ENCODE assay signal across 1 cellular context in the genomic region with DNA sequence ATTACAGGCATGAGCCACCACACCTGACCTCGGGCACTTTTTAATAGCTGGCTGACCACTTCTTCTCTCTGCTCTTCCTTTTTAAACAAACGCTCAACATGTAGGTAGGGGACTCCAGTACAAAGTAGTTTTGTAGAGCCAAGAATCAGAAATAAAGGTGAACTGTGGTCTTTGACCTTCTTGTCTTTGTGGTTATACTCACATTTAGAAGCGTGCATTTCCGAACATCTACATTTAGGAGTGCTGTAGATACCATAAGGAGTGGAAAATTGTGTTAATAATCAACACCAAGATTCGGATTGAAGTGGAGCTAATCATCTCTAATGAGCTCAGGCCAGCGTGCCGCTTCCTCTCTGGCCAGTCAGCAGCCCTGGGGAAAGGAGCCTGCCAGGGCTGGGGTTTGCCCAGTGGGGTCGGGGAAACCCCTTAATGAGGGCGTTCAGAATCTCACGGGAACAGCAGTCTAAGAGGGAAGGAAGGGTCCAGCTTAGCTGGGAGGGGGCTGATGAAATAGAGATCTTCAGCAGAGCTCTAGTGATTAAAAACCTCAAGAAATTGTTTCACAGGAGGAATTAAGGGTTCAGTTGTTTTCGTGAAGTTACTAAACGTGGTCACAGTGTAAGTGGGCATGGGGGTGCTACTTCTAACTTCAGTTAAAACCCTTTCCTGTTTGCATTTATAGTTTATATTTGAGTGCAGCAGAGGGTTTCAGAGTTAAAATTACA.
TF ChIP-seq lines count a peak whose summit lies in the region.

No MANE protein-coding gene starts in this region.

TF ChIP-seq in GM12878, 131 proteins besides CTCF, POLR2A, EP300 and RAD21 (continued from another document):
- TF ChIP-seq, protein P1, sequence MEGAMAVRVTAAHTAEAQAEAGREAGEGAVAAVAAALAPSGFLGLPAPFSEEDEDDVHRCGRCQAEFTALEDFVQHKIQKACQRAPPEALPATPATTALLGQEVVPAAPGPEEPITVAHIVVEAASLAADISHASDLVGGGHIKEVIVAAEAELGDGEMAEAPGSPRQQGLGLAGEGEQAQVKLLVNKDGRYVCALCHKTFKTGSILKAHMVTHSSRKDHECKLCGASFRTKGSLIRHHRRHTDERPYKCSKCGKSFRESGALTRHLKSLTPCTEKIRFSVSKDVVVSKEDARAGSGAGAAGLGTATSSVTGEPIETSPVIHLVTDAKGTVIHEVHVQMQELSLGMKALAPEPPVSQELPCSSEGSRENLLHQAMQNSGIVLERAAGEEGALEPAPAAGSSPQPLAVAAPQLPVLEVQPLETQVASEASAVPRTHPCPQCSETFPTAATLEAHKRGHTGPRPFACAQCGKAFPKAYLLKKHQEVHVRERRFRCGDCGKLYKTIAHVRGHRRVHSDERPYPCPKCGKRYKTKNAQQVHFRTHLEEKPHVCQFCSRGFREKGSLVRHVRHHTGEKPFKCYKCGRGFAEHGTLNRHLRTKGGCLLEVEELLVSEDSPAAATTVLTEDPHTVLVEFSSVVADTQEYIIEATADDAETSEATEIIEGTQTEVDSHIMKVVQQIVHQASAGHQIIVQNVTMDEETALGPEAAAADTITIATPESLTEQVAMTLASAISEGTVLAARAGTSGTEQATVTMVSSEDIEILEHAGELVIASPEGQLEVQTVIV (IDR thresholded peaks at IDR 0.05; ENCODE audit: borderline replicate concordance, partially characterized antibody): no peak
- TF ChIP-seq, protein P2, sequence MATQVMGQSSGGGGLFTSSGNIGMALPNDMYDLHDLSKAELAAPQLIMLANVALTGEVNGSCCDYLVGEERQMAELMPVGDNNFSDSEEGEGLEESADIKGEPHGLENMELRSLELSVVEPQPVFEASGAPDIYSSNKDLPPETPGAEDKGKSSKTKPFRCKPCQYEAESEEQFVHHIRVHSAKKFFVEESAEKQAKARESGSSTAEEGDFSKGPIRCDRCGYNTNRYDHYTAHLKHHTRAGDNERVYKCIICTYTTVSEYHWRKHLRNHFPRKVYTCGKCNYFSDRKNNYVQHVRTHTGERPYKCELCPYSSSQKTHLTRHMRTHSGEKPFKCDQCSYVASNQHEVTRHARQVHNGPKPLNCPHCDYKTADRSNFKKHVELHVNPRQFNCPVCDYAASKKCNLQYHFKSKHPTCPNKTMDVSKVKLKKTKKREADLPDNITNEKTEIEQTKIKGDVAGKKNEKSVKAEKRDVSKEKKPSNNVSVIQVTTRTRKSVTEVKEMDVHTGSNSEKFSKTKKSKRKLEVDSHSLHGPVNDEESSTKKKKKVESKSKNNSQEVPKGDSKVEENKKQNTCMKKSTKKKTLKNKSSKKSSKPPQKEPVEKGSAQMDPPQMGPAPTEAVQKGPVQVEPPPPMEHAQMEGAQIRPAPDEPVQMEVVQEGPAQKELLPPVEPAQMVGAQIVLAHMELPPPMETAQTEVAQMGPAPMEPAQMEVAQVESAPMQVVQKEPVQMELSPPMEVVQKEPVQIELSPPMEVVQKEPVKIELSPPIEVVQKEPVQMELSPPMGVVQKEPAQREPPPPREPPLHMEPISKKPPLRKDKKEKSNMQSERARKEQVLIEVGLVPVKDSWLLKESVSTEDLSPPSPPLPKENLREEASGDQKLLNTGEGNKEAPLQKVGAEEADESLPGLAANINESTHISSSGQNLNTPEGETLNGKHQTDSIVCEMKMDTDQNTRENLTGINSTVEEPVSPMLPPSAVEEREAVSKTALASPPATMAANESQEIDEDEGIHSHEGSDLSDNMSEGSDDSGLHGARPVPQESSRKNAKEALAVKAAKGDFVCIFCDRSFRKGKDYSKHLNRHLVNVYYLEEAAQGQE (IDR thresholded peaks at IDR 0.05; ENCODE audit: low read depth, low read length): no peak
- peak; percentile 70; the same call in 1 of the 2 replicates for TF ChIP-seq CHD1 (IDR thresholded peaks at IDR 0.05; ENCODE audit: low read depth, low read length)
- peak; percentile 29; the same call in 1 of the 2 replicates for TF ChIP-seq CREM (IDR thresholded peaks at IDR 0.05; ENCODE audit: low read depth)
- no peak for TF ChIP-seq FOS (IDR thresholded peaks at IDR 0.05; ENCODE audit: borderline replicate concordance, extremely low read depth, insufficient read length)
- TF ChIP-seq CBX3 (IDR thresholded peaks at IDR 0.05; ENCODE audit: borderline replicate concordance, low read depth): no peak
- TF ChIP-seq STAT3 (IDR thresholded peaks at IDR 0.05; ENCODE audit: low read depth, low read length): peak; percentile 70; the same call in 1 of the 2 replicates
- TF ChIP-seq, protein P3, sequence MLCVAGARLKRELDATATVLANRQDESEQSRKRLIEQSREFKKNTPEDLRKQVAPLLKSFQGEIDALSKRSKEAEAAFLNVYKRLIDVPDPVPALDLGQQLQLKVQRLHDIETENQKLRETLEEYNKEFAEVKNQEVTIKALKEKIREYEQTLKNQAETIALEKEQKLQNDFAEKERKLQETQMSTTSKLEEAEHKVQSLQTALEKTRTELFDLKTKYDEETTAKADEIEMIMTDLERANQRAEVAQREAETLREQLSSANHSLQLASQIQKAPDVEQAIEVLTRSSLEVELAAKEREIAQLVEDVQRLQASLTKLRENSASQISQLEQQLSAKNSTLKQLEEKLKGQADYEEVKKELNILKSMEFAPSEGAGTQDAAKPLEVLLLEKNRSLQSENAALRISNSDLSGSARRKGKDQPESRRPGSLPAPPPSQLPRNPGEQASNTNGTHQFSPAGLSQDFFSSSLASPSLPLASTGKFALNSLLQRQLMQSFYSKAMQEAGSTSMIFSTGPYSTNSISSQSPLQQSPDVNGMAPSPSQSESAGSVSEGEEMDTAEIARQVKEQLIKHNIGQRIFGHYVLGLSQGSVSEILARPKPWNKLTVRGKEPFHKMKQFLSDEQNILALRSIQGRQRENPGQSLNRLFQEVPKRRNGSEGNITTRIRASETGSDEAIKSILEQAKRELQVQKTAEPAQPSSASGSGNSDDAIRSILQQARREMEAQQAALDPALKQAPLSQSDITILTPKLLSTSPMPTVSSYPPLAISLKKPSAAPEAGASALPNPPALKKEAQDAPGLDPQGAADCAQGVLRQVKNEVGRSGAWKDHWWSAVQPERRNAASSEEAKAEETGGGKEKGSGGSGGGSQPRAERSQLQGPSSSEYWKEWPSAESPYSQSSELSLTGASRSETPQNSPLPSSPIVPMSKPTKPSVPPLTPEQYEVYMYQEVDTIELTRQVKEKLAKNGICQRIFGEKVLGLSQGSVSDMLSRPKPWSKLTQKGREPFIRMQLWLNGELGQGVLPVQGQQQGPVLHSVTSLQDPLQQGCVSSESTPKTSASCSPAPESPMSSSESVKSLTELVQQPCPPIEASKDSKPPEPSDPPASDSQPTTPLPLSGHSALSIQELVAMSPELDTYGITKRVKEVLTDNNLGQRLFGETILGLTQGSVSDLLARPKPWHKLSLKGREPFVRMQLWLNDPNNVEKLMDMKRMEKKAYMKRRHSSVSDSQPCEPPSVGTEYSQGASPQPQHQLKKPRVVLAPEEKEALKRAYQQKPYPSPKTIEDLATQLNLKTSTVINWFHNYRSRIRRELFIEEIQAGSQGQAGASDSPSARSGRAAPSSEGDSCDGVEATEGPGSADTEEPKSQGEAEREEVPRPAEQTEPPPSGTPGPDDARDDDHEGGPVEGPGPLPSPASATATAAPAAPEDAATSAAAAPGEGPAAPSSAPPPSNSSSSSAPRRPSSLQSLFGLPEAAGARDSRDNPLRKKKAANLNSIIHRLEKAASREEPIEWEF (IDR thresholded peaks at IDR 0.05; ENCODE audit: insufficient replicate concordance, low read depth, low read length): peak; percentile 81
- no peak for TF ChIP-seq SIX5 (IDR thresholded peaks at IDR 0.05; ENCODE audit: low read depth, low read length, severe bottlenecking)
- no peak for TF ChIP-seq JUND (IDR thresholded peaks at IDR 0.05; ENCODE audit: low read depth, low read length)
- no peak for TF ChIP-seq ETV6 (conservative IDR thresholded peaks at IDR 0.05 in 1 of 2, IDR thresholded peaks at IDR 0.05 in 1 of 2; ENCODE audit: borderline replicate concordance in 1 of 2, low read depth in 1 of 2)
- no peak for TF ChIP-seq HDAC6 (IDR thresholded peaks at IDR 0.05; ENCODE audit: unreplicated experiment)
